In genomic region chr18:79749251-79750191, GRCh38 we compare ENCODE assay signal across 23 cellular contexts. TPM values are rescaled to one million over a fixed set of nuclear protein-coding genes. Genes with fewer than 3 reads are reported as not detected.
A peak's percentile ranks its signal among the peaks of the same experiment; 100 is the strongest.
DNase-seq lines count a peak whose midpoint lies in the region; ATAC-seq and TF ChIP-seq lines count a peak whose summit lies in the region.
"Had no signal": no experiment of that assay in that cellular context is flagged by ENCODE, and none has a peak within 500 bp of the region (broad histone marks: within the 10 kb centered on the region; RNA-seq: fewer than 3 reads in every experiment).

No MANE protein-coding gene starts in this region.

- peak; percentile 34 for DNase-seq in CD14-positive monocyte (ENCODE audit: low spot score)
- DNase-seq in NCI-H345 (lab: John Stamatoyannopoulos, UW): peak; percentile 79
- DNase-seq in endodermal cell: no peak
- DNase-seq in nucleus accumbens (lab: John Stamatoyannopoulos, UW): peak in 32 of 56 donors; percentile 8 to 81 (median 50)
- no peak for DNase-seq in NCI-H446 treated with DMSO at 0.1 percent for 48 hours (lab: John Stamatoyannopoulos, UW)
- DNase-seq in middle frontal gyrus (ENCODE audit: extremely low spot score, low spot score): no peak
- DNase-seq: ACHN; CD8-positive, alpha-beta T cell; effector CD4-positive, alpha-beta T cell; Karpas-422; left ventricle myocardium inferior; NCI-H1092 treated with DMSO at 0.1 percent for 48 hours; NCI-H446; SHP77 treated with DMSO at 0.1 percent for 48 hours had no signal

- no peaks in the 10 kb centered on the region for H3K4me1 ChIP-seq in endodermal cell (ENCODE audit: control insufficient read depth, insufficient read depth, low read length)
- H3K4me1 ChIP-seq: breast epithelium, left ventricle myocardium inferior, vagina had no signal

- no peak overlapping the region for H3K9ac ChIP-seq in endodermal cell (ENCODE audit: extremely low read depth, low read length, poor library complexity, severe bottlenecking)

- H3K27me3 Mint-ChIP-seq in CD14-positive monocyte (ENCODE audit: low read depth in 3 of 3) (peaks cover 0 to 4% (median 0%) of the 10 kb centered on the region in 3 donors), endodermal cell (ENCODE audit: insufficient read depth) (no peaks in the 10 kb centered on the region)
- H3K27me3 Mint-ChIP-seq: stimulated activated naive CD8-positive, alpha-beta T cell treated with anti-CD3 and anti-CD28 coated beads, Interleukin-15, Interleukin-2, amounts not matched to agents 100 ng/mL and 50 ng/mL, for 24 hours had no signal

- H3K9me3 Mint-ChIP-seq in CD14-positive monocyte (peaks cover 8 to 30% (median 16%) of the 10 kb centered on the region in 7 donors), endodermal cell (no peaks in the 10 kb centered on the region)
- H3K9me3 Mint-ChIP-seq: activated naive CD4-positive, alpha-beta T cell treated with anti-CD3 and anti-CD28 coated beads, Interleukin-2, amount 50 U/mL, for 72 hours had no signal

- no peak overlapping the region for H3K4me3 Mint-ChIP-seq in CD14-positive monocyte
- H3K4me3 Mint-ChIP-seq in endodermal cell: no peak overlapping the region
- H3K4me3 Mint-ChIP-seq: CD8-positive, alpha-beta T cell; stimulated activated naive CD8-positive, alpha-beta T cell treated with anti-CD3 and anti-CD28 coated beads, Interleukin-15, Interleukin-2, amounts not matched to agents 100 ng/mL and 50 ng/mL, for 24 hours had no signal

- no peaks in the 10 kb centered on the region for H3K4me1 Mint-ChIP-seq in CD14-positive monocyte
- H3K4me1 Mint-ChIP-seq in endodermal cell: no peaks in the 10 kb centered on the region

- intact Hi-C loops in CD14-positive monocyte (cut with micrococcal nuclease): no loop called here

- H3K27me3 ChIP-seq in endodermal cell (ENCODE audit: control insufficient read depth, insufficient read depth, low read length, poor library complexity, severe bottlenecking): no peaks in the 10 kb centered on the region
- H3K27me3 ChIP-seq: breast epithelium, vagina had no signal

- 90 to 95% methylated on average over 31 to 49 of the region's 49 CpGs for WGBS in endodermal cell (ENCODE audit: insufficient coverage in 1 of 2, insufficient read length in 1 of 2), 2 experiments

- no peaks in the 10 kb centered on the region for H3K9me3 ChIP-seq in endodermal cell (ENCODE audit: control insufficient read depth, low read length)
- H3K9me3 ChIP-seq: breast epithelium, left ventricle myocardium inferior, vagina had no signal

- peak overlapping the region; percentile 60 for H3K27ac ChIP-seq in endodermal cell (ENCODE audit: low read depth, low read length)
- H3K27ac ChIP-seq: breast epithelium, left ventricle myocardium inferior, vagina had no signal

- H3K36me3 Mint-ChIP-seq in CD14-positive monocyte (peaks cover 48 to 70% of the 10 kb centered on the region in 2 donors), endodermal cell (ENCODE audit: low read depth) (peaks cover 43% of the 10 kb centered on the region)

- H3K27ac Mint-ChIP-seq in CD14-positive monocyte: peak overlapping the region in 4 of 7 donors; percentile 11 to 68 (median 40)
- peak overlapping the region; percentile 75 for H3K27ac Mint-ChIP-seq in endodermal cell
- H3K27ac Mint-ChIP-seq: CD8-positive, alpha-beta T cell; stimulated activated naive CD8-positive, alpha-beta T cell treated with anti-CD3 and anti-CD28 coated beads, Interleukin-15, Interleukin-2, amounts not matched to agents 100 ng/mL and 50 ng/mL, for 24 hours had no signal

- H3K4me3 ChIP-seq in endodermal cell (ENCODE audit: low read length): no peak overlapping the region
- H3K4me3 ChIP-seq: breast epithelium, GM12878, left ventricle myocardium inferior, vagina had no signal

- H3K36me3 ChIP-seq in endodermal cell (ENCODE audit: control insufficient read depth, insufficient read depth, low read length): peaks cover 31% of the 10 kb centered on the region
- H3K36me3 ChIP-seq: breast epithelium had no signal

- TF ChIP-seq CTCF in CD14-positive monocyte (IDR thresholded peaks at IDR 0.05): no peak
- no peak for TF ChIP-seq CTCF in endodermal cell (conservative IDR thresholded peaks at IDR 0.05)

- ATAC-seq in GM19455 (IDR thresholded peaks at IDR 0.05; ENCODE audit: unreplicated experiment): no peak
- ATAC-seq in GM21528 (IDR thresholded peaks at IDR 0.05; ENCODE audit: low FRiP score, unreplicated experiment): no peak
- ATAC-seq: CD8-positive, alpha-beta T cell; GM12878 had no signal

RNA-seq across cellular contexts. Expression of gene KCNG2, which starts 48.2 kb away (rescaled TPM):
- polyA plus RNA-seq in CD14-positive monocyte: not detected
- not detected for total RNA-seq in endodermal cell
- 0.32 TPM for polyA plus RNA-seq in endodermal cell (2013, experiment 1 of 2)
- not detected for polyA plus RNA-seq in endodermal cell (2013, experiment 2 of 2)
- total RNA-seq: activated naive CD4-positive, alpha-beta T cell treated with anti-CD3 and anti-CD28 coated beads, Interleukin-2, amount 50 U/mL, for 72 hours; CD8-positive, alpha-beta T cell; left ventricle myocardium inferior; pulmonary artery endothelial cell; T-helper 2 cell treated with Interferon-gamma antibody and Interleukin-4, amounts not matched to agents 100 ng/mL and 5 ng/mL, for 36 hours; vagina had no signal

Comparison
In these comparisons a context has a peak if more than half of its experiments do, and no peak if none do; other contexts are left out.
1. DNase-seq: peak in CD14-positive monocyte (single experiment), NCI-H345 (single experiment) and nucleus accumbens (32 of 56); none in endodermal cell (single experiment), NCI-H446 treated with DMSO at 0.1 percent for 48 hours (single experiment) and middle frontal gyrus (single experiment).